9 cellular contexts compared by ENCODE assay signal in the genomic region with DNA sequence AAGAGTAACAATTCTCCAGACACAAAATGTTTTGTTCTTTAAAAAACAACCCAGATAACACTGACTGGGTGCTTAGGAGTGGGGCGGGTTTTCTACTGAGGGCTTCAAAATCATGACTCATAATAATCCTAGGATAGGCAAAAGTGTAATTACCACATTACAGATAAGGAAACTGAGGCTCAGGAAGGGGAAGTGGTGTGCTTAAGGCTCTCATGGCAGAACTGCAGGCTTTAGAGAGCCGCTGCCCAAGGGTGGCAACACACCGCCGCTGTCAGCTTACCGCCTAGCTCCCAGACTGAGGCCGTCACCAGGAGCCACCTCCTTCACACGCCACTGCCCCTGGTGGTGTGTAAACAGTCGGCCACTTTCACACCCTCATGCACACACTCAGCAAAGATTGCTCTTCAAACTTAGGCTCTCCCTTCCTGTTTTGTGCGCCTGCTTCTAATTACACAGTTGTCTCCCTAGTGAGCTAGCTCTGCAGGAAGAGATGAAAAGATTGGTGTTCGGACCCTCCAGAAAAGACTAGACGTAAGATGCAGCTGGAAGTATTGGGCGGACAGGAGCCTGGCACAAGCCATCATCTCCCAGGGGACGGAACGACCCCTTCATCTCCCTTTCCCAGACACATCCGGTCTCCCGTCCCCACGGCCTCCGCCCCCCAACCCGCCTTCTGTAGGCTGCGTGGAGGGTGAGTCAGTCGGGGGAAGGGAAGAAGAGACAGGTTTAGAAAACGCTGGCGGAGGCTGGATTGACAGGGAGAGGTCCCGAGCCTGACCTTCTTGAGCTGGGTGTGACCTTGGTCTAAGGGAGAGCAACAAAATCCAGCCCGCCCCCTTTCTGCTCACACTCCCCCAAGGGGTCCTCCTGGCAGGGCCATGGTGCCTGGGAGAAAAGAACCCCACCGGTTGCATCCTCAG.
A peak's percentile ranks its signal among the peaks of the same experiment; 100 is the strongest.
DNase-seq lines count a peak whose midpoint lies in the region; ATAC-seq and TF ChIP-seq lines count a peak whose summit lies in the region.
"Had no signal": no experiment of that assay in that cellular context is flagged by ENCODE, and none has a peak within 500 bp of the region (broad histone marks: within the 10 kb centered on the region; RNA-seq: fewer than 3 reads in every experiment).

No MANE protein-coding gene starts in this region.

- H3K4me1 ChIP-seq in breast epithelium (no peaks in the 10 kb centered on the region), lower lobe of right lung (peaks cover 13% of the 10 kb centered on the region), vagina (peaks cover 32% of the 10 kb centered on the region)

- ATAC-seq in activated B cell treated with CpG ODN at 0.5 μM for 24 hours (ENCODE audit: low read depth): peak; percentile 68
- peak; percentile 91 to 94 for ATAC-seq in lower lobe of right lung
- ATAC-seq in HG02973 (IDR thresholded peaks at IDR 0.05; ENCODE audit: unreplicated experiment): no peak
- ATAC-seq in GM18505 (IDR thresholded peaks at IDR 0.05; ENCODE audit: unreplicated experiment): no peak

- H3K27me3 ChIP-seq in breast epithelium: no peaks in the 10 kb centered on the region
- H3K27me3 ChIP-seq in lower lobe of right lung (ENCODE audit: low read depth): peaks cover 25% of the 10 kb centered on the region
- no peaks in the 10 kb centered on the region for H3K27me3 ChIP-seq in vagina

- peaks cover 11% of the 10 kb centered on the region for H3K27me3 Mint-ChIP-seq in activated B cell treated with CpG ODN at 0.5 μM for 24 hours

- intact Hi-C loops in breast epithelium (cut with DNase I; ENCODE audit: low total_unique reads) (no loop called here), activated B cell treated with CpG ODN at 0.5 μM for 24 hours (cut with micrococcal nuclease) (no loop called here), lower lobe of right lung (cut with DNase I) (no loop called here), vagina (cut with DNase I) (no loop called here)

- no peak overlapping the region for H3K27ac Mint-ChIP-seq in activated B cell treated with CpG ODN at 0.5 μM for 24 hours

- POLR2A ChIA-PET in activated B cell treated with CpG ODN at 0.5 μM for 24 hours (lab: Charles Lee): no interaction called here

- H3K36me3 Mint-ChIP-seq in activated B cell treated with CpG ODN at 0.5 μM for 24 hours (ENCODE audit: low read depth): no peaks in the 10 kb centered on the region

- in situ Hi-C loops in T47D (cut with HindIII; ENCODE audit: low pct_unique_long_range_greater_than_20kb, low sequenced_read_pairs): no loop called here

- DNase-seq in T47D (ENCODE audit: low read depth in 1 of 2, low spot score in 1 of 2): peak; percentile 51 to 79
- no peak for DNase-seq in breast epithelium (ENCODE audit: low spot score in 2 of 2)
- no peak for DNase-seq in activated B cell treated with CpG ODN at 0.5 μM for 24 hours
- peak; percentile 79 for DNase-seq in lower lobe of right lung
- no peak for DNase-seq in vagina (ENCODE audit: extremely low spot score in 2 of 2)
- no peak for DNase-seq in LoVo (ENCODE audit: low spot score)
- DNase-seq: retina had no signal

- TF ChIP-seq POLR2A in breast epithelium (IDR thresholded peaks at IDR 0.05): no peak
- TF ChIP-seq POLR2A in vagina (IDR thresholded peaks at IDR 0.05): no peak
- TF ChIP-seq POLR2A in GM18505 (IDR thresholded peaks at IDR 0.05; ENCODE audit: borderline replicate concordance, extremely low read depth, insufficient read depth, insufficient read length): no peak

- H3K4me3 ChIP-seq in breast epithelium (peak overlapping the region in 1 of 3 donors; percentile 15), lower lobe of right lung (no peak overlapping the region), vagina (peak overlapping the region; percentile 4 to 32)

- CTCF ChIA-PET in activated B cell treated with CpG ODN at 0.5 μM for 24 hours (lab: Charles Lee): no interaction called here

- H3K27ac ChIP-seq in breast epithelium (no peak overlapping the region), lower lobe of right lung (no peak overlapping the region), vagina (peak overlapping the region; percentile 46)

- peak overlapping the region; percentile 5 for H3K4me3 Mint-ChIP-seq in activated B cell treated with CpG ODN at 0.5 μM for 24 hours

- no peaks in the 10 kb centered on the region for H3K36me3 ChIP-seq in breast epithelium
- H3K36me3 ChIP-seq in lower lobe of right lung: no peaks in the 10 kb centered on the region
- no peaks in the 10 kb centered on the region for H3K36me3 ChIP-seq in vagina

- H3K9me3 Mint-ChIP-seq in activated B cell treated with CpG ODN at 0.5 μM for 24 hours: no peaks in the 10 kb centered on the region

- no peaks in the 10 kb centered on the region for H3K9me3 ChIP-seq in breast epithelium
- no peaks in the 10 kb centered on the region for H3K9me3 ChIP-seq in lower lobe of right lung
- H3K9me3 ChIP-seq in vagina: no peaks in the 10 kb centered on the region

- TF ChIP-seq CTCF in breast epithelium (IDR thresholded peaks at IDR 0.05): no peak
- no peak for TF ChIP-seq CTCF in activated B cell treated with CpG ODN at 0.5 μM for 24 hours (IDR thresholded peaks at IDR 0.05)
- TF ChIP-seq CTCF in lower lobe of right lung (IDR thresholded peaks at IDR 0.05): peak; percentile 38
- no peak for TF ChIP-seq CTCF in vagina (IDR thresholded peaks at IDR 0.05)

- peaks cover 7% of the 10 kb centered on the region for H3K4me1 Mint-ChIP-seq in activated B cell treated with CpG ODN at 0.5 μM for 24 hours

Comparison
In these comparisons a context has a peak if more than half of its experiments do, and no peak if none do; other contexts are left out.
1. DNase-seq: peak in T47D (2 of 2) and lower lobe of right lung (single experiment); none in breast epithelium (0 of 2), activated B cell treated with CpG ODN at 0.5 μM for 24 hours (single experiment), vagina (0 of 2) and LoVo (single experiment).
2. ATAC-seq: peak in activated B cell treated with CpG ODN at 0.5 μM for 24 hours (single experiment) and lower lobe of right lung (2 of 2); none in HG02973 (single experiment) and GM18505 (single experiment).